In genomic region chr13:70967564-70967963, GRCh38 we compare ENCODE assay signal across 28 cellular contexts.
"Had no signal": no experiment of that assay in that cellular context is flagged by ENCODE, and none has a peak within 500 bp of the region (broad histone marks: within the 10 kb centered on the region; RNA-seq: fewer than 3 reads in every experiment).

No MANE protein-coding gene starts in this region.

- FAIRE-seq: endometrium, pancreas, small intestine had no signal

- DNase-seq: central memory CD4-positive, alpha-beta T cell; colonic mucosa; effector memory CD4-positive, alpha-beta T cell; erythroblast; esophagus squamous epithelium; foreskin melanocyte; glutamatergic neuron; heart right ventricle; hippocampal formation; islet precursor cell; left ventricle myocardium superior; lower lobe of right lung; naive thymus-derived CD8-positive, alpha-beta T cell; nephron progenitor cell; right lobe of liver; small intestine; stimulated activated CD4-positive, alpha-beta T cell treated with anti-CD3 and anti-CD28 coated beads, Interleukin-12 subunit alpha, Interleukin-12 subunit beta, amount 100 ng/mL, for 4 hours; stimulated activated CD4-positive, alpha-beta T cell treated with anti-CD3 and anti-CD28 coated beads, Interleukin-1b, Interleukin-23, amount 100 ng/mL, for 48 hours; stimulated activated CD4-positive, alpha-beta T cell treated with anti-CD3 and anti-CD28 coated beads, Interleukin-4, amount 100 ng/mL, for 1 hour; stimulated activated CD8-positive, alpha-beta memory T cell treated with anti-CD3 and anti-CD28 coated beads, Interleukin-4, amount 100 ng/mL, for 48 hours; transverse colon had no signal

- H3K27me3 Mint-ChIP-seq: dendritic cell treated with granulocyte-macrophage colony-stimulating factor and Interleukin-4, amounts not matched to agents 40 ng/mL and 50 ng/mL, for 4 days; naive thymus-derived CD8-positive, alpha-beta T cell; progenitor cell of endocrine pancreas; stimulated activated naive CD8-positive, alpha-beta T cell treated with anti-CD3 and anti-CD28 coated beads, Interleukin-15, Interleukin-2, amounts not matched to agents 100 ng/mL and 50 ng/mL, for 24 hours had no signal

- H3K27me3 ChIP-seq: colonic mucosa, esophagus squamous epithelium, heart right ventricle, neutrophil, pancreas, right lobe of liver, suprapubic skin, transverse colon had no signal

- ATAC-seq: heart right ventricle; left ventricle myocardium superior; naive thymus-derived CD8-positive, alpha-beta T cell; pancreas had no signal

- H3K4me3 ChIP-seq: colonic mucosa, esophagus squamous epithelium, heart right ventricle, lower lobe of right lung, pancreas, right lobe of liver, suprapubic skin, transverse colon had no signal

- H3K4me3 Mint-ChIP-seq: dendritic cell treated with granulocyte-macrophage colony-stimulating factor and Interleukin-4, amounts not matched to agents 40 ng/mL and 50 ng/mL, for 4 days; naive thymus-derived CD8-positive, alpha-beta T cell; nephron progenitor cell; stimulated activated naive CD8-positive, alpha-beta T cell treated with anti-CD3 and anti-CD28 coated beads, Interleukin-15, Interleukin-2, amounts not matched to agents 100 ng/mL and 50 ng/mL, for 24 hours had no signal

- H3K36me3 ChIP-seq: colonic mucosa, esophagus squamous epithelium, heart right ventricle, lower lobe of right lung, neutrophil, pancreas, right lobe of liver, suprapubic skin, transverse colon had no signal

- H3K27ac Mint-ChIP-seq: dendritic cell treated with granulocyte-macrophage colony-stimulating factor and Interleukin-4, amounts not matched to agents 40 ng/mL and 50 ng/mL, for 4 days; naive thymus-derived CD8-positive, alpha-beta T cell; nephron progenitor cell; progenitor cell of endocrine pancreas; stimulated activated naive CD8-positive, alpha-beta T cell treated with anti-CD3 and anti-CD28 coated beads, Interleukin-15, Interleukin-2, amounts not matched to agents 100 ng/mL and 50 ng/mL, for 24 hours had no signal

- H3K4me1 ChIP-seq: colonic mucosa, esophagus squamous epithelium, heart right ventricle, lower lobe of right lung, pancreas, right lobe of liver, suprapubic skin, transverse colon had no signal

- H3K9me3 ChIP-seq: colonic mucosa, esophagus squamous epithelium, heart right ventricle, lower lobe of right lung, neutrophil, pancreas, right lobe of liver, suprapubic skin, transverse colon had no signal

- H3K4me1 Mint-ChIP-seq: naive thymus-derived CD8-positive, alpha-beta T cell; nephron progenitor cell had no signal

- H3K9me3 Mint-ChIP-seq: dendritic cell treated with granulocyte-macrophage colony-stimulating factor and Interleukin-4, amounts not matched to agents 40 ng/mL and 50 ng/mL, for 4 days; nephron progenitor cell; stimulated activated naive CD8-positive, alpha-beta T cell treated with anti-CD3 and anti-CD28 coated beads, Interleukin-15, Interleukin-2, amounts not matched to agents 100 ng/mL and 50 ng/mL, for 24 hours had no signal

- H3K27ac ChIP-seq: colonic mucosa, esophagus squamous epithelium, heart right ventricle, lower lobe of right lung, neutrophil, pancreas, right lobe of liver, suprapubic skin, transverse colon had no signal

- H3K36me3 Mint-ChIP-seq: naive thymus-derived CD8-positive, alpha-beta T cell had no signal
